In the genomic region with DNA sequence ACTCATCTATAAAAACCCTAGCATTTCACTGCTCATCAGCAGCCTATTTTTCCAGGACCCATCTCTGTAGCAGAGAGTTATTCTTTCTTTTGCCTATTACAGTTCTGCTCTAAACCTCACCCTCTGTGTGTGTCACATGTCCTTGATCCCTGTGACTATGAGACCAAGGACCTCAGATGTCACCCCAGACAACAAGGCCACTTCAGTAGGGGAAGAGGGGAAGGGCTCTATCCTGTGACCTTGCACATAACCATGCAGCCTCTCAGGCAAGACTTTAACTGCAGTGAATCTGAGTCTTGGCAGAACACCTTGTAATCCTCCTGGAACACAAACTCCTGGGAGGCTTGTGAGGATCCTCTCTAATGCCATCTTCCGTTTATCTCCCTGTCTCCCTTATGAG, we compare ENCODE assay signal across 1 cellular context.
TF ChIP-seq lines count a peak whose summit lies in the region.

No MANE protein-coding gene starts in this region.

TF ChIP-seq in H1, 55 proteins besides CTCF, POLR2A, EP300 and RAD21:
- TF ChIP-seq TBP (IDR thresholded peaks at IDR 0.05; ENCODE audit: low read depth, low read length) = no peak
- no peak for TF ChIP-seq SAP30 (IDR thresholded peaks at IDR 0.05; ENCODE audit: insufficient read depth, insufficient replicate concordance, low read length)
- no peak for TF ChIP-seq RXRA (IDR thresholded peaks at IDR 0.05; ENCODE audit: insufficient read depth, low read depth, low read length)
- TF ChIP-seq ATF3 (IDR thresholded peaks at IDR 0.05; ENCODE audit: insufficient read depth, low read depth, low read length) = no peak
